1 cellular context compared by ENCODE assay signal in the genomic region with DNA sequence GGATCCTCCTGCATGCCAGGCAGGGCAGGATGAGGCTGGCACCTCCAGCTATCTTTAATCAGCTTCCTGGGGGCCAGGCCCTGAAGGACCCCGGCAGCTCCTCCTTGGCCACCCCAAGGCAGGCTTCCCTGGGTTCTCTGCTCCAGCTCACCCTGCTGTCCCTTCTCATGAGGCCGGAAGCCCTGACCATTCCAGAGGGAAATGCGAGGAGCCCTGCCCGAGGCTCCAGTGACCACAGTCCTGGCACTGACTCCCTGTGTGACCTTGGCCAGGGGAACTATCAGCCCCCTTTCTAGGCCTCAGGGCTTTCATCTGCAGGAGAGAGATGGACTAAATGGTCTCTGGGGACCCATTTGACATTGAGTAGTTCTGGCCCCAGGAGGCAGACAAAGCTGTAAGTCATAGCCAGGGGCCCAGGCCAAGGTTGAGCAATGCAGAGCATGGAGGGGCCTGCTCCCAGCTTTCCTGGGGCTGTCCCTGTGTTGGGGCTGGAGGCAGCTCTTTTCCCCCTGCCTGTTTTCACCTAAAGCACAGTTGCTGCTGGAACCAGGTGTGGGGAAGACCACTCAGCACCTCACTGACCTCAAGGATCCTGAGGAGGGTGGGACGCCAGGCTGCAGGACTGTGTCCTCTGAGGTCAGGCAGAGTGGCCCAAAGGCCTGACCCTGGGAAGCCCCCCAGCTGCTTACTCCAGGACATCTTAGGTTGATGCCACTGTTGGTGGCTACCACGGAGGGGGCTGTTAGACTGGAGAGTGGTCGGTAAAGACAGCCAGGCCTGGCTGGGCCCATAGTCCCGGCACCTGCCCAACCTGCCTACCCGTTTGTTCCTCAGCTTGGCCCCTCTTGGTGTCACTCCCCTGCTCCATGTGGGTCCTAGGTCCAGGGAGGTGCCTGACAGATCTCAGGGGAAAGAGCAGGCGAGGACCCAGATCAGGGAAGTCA.
A peak's percentile ranks its signal among the peaks of the same experiment; 100 is the strongest.
TF ChIP-seq lines count a peak whose summit lies in the region.

No MANE protein-coding gene starts in this region.

TF ChIP-seq in HepG2, 621 proteins besides CTCF, POLR2A, EP300 and RAD21 (continued from another document and continues in another):
- TF ChIP-seq NR2F2 (IDR thresholded peaks at IDR 0.05; ENCODE audit: borderline replicate concordance, low read depth), result peak; percentile 79; the same call in 1 of the 2 replicates
- TF ChIP-seq, protein P1, sequence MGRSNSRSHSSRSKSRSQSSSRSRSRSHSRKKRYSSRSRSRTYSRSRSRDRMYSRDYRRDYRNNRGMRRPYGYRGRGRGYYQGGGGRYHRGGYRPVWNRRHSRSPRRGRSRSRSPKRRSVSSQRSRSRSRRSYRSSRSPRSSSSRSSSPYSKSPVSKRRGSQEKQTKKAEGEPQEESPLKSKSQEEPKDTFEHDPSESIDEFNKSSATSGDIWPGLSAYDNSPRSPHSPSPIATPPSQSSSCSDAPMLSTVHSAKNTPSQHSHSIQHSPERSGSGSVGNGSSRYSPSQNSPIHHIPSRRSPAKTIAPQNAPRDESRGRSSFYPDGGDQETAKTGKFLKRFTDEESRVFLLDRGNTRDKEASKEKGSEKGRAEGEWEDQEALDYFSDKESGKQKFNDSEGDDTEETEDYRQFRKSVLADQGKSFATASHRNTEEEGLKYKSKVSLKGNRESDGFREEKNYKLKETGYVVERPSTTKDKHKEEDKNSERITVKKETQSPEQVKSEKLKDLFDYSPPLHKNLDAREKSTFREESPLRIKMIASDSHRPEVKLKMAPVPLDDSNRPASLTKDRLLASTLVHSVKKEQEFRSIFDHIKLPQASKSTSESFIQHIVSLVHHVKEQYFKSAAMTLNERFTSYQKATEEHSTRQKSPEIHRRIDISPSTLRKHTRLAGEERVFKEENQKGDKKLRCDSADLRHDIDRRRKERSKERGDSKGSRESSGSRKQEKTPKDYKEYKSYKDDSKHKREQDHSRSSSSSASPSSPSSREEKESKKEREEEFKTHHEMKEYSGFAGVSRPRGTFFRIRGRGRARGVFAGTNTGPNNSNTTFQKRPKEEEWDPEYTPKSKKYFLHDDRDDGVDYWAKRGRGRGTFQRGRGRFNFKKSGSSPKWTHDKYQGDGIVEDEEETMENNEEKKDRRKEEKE (IDR thresholded peaks at IDR 0.05), result no peak
- 0 out of 2 replicates have a peak, but pooled peaks have one; percentile 29 for TF ChIP-seq TAF1 (CRISPR knock-in tag; IDR thresholded peaks at IDR 0.05)
- TF ChIP-seq MXD4 (CRISPR knock-in tag; IDR thresholded peaks at IDR 0.05), result peak; percentile 44; the same call in 1 of the 2 replicates
- TF ChIP-seq SOX6 (IDR thresholded peaks at IDR 0.05), result no peak
- TF ChIP-seq SOX6 (CRISPR knock-in tag; IDR thresholded peaks at IDR 0.05), result peak; percentile 95
- TF ChIP-seq HHEX (CRISPR knock-in tag; IDR thresholded peaks at IDR 0.05), result peak; percentile 72
- TF ChIP-seq, protein P2, sequence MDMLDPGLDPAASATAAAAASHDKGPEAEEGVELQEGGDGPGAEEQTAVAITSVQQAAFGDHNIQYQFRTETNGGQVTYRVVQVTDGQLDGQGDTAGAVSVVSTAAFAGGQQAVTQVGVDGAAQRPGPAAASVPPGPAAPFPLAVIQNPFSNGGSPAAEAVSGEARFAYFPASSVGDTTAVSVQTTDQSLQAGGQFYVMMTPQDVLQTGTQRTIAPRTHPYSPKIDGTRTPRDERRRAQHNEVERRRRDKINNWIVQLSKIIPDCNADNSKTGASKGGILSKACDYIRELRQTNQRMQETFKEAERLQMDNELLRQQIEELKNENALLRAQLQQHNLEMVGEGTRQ (IDR thresholded peaks at IDR 0.05; ENCODE audit: low read depth, low read length), result no peak
- TF ChIP-seq, protein P2 (CRISPR knock-in tag; IDR thresholded peaks at IDR 0.05; ENCODE audit: borderline replicate concordance), result peak; percentile 28; the same call in 1 of the 2 replicates
- peak; percentile 88; the same call in 1 of the 2 replicates for TF ChIP-seq MIER3 (CRISPR knock-in tag; IDR thresholded peaks at IDR 0.05; ENCODE audit: borderline replicate concordance)
- TF ChIP-seq ZNF761 (CRISPR knock-in tag; conservative IDR thresholded peaks at IDR 0.05), result peak; percentile 60; the same call in 1 of the 2 replicates
- TF ChIP-seq HMGA1 (CRISPR knock-in tag; conservative IDR thresholded peaks at IDR 0.05), result no peak
- TF ChIP-seq, protein P3, sequence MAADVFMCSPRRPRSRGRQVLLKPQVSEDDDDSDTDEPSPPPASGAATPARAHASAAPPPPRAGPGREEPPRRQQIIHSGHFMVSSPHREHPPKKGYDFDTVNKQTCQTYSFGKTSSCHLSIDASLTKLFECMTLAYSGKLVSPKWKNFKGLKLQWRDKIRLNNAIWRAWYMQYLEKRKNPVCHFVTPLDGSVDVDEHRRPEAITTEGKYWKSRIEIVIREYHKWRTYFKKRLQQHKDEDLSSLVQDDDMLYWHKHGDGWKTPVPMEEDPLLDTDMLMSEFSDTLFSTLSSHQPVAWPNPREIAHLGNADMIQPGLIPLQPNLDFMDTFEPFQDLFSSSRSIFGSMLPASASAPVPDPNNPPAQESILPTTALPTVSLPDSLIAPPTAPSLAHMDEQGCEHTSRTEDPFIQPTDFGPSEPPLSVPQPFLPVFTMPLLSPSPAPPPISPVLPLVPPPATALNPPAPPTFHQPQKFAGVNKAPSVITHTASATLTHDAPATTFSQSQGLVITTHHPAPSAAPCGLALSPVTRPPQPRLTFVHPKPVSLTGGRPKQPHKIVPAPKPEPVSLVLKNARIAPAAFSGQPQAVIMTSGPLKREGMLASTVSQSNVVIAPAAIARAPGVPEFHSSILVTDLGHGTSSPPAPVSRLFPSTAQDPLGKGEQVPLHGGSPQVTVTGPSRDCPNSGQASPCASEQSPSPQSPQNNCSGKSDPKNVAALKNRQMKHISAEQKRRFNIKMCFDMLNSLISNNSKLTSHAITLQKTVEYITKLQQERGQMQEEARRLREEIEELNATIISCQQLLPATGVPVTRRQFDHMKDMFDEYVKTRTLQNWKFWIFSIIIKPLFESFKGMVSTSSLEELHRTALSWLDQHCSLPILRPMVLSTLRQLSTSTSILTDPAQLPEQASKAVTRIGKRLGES (CRISPR knock-in tag; IDR thresholded peaks at IDR 0.05; ENCODE audit: borderline replicate concordance), result no peak
- TF ChIP-seq CBX2 (IDR thresholded peaks at IDR 0.05; ENCODE audit: low read depth, low read length), result no peak
- TF ChIP-seq CBX2 (CRISPR knock-in tag; IDR thresholded peaks at IDR 0.05; ENCODE audit: low read depth), result peak; percentile 79; the same call in 1 of the 2 replicates
- TF ChIP-seq, protein P4, sequence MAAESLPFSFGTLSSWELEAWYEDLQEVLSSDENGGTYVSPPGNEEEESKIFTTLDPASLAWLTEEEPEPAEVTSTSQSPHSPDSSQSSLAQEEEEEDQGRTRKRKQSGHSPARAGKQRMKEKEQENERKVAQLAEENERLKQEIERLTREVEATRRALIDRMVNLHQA (CRISPR knock-in tag; IDR thresholded peaks at IDR 0.05), result 0 out of 2 replicates have a peak, but pooled peaks have one; percentile 26
- peak; percentile 49; the same call in 1 of the 2 replicates for TF ChIP-seq PHF20 (CRISPR knock-in tag; IDR thresholded peaks at IDR 0.05)
- TF ChIP-seq ZNF737 (CRISPR knock-in tag; IDR thresholded peaks at IDR 0.05; ENCODE audit: borderline replicate concordance), result 0 out of 2 replicates have a peak, but pooled peaks have one; percentile 46
- TF ChIP-seq CBX5 (CRISPR knock-in tag; IDR thresholded peaks at IDR 0.05; ENCODE audit: borderline replicate concordance), result peak; percentile 70; the same call in 1 of the 2 replicates
- no peak for TF ChIP-seq NFIB (CRISPR knock-in tag; IDR thresholded peaks at IDR 0.05; ENCODE audit: borderline replicate concordance)
- TF ChIP-seq, protein P5, sequence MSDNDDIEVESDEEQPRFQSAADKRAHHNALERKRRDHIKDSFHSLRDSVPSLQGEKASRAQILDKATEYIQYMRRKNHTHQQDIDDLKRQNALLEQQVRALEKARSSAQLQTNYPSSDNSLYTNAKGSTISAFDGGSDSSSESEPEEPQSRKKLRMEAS (IDR thresholded peaks at IDR 0.05), result peak; percentile 85
- TF ChIP-seq, protein P6, sequence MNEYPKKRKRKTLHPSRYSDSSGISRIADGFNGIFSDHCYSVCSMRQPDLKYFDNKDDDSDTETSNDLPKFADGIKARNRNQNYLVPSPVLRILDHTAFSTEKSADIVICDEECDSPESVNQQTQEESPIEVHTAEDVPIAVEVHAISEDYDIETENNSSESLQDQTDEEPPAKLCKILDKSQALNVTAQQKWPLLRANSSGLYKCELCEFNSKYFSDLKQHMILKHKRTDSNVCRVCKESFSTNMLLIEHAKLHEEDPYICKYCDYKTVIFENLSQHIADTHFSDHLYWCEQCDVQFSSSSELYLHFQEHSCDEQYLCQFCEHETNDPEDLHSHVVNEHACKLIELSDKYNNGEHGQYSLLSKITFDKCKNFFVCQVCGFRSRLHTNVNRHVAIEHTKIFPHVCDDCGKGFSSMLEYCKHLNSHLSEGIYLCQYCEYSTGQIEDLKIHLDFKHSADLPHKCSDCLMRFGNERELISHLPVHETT (CRISPR knock-in tag; conservative IDR thresholded peaks at IDR 0.05), result 0 out of 2 replicates have a peak, but pooled peaks have one; percentile 48
- TF ChIP-seq FLYWCH1 (CRISPR knock-in tag; IDR thresholded peaks at IDR 0.05), result no peak
- TF ChIP-seq, protein P7, sequence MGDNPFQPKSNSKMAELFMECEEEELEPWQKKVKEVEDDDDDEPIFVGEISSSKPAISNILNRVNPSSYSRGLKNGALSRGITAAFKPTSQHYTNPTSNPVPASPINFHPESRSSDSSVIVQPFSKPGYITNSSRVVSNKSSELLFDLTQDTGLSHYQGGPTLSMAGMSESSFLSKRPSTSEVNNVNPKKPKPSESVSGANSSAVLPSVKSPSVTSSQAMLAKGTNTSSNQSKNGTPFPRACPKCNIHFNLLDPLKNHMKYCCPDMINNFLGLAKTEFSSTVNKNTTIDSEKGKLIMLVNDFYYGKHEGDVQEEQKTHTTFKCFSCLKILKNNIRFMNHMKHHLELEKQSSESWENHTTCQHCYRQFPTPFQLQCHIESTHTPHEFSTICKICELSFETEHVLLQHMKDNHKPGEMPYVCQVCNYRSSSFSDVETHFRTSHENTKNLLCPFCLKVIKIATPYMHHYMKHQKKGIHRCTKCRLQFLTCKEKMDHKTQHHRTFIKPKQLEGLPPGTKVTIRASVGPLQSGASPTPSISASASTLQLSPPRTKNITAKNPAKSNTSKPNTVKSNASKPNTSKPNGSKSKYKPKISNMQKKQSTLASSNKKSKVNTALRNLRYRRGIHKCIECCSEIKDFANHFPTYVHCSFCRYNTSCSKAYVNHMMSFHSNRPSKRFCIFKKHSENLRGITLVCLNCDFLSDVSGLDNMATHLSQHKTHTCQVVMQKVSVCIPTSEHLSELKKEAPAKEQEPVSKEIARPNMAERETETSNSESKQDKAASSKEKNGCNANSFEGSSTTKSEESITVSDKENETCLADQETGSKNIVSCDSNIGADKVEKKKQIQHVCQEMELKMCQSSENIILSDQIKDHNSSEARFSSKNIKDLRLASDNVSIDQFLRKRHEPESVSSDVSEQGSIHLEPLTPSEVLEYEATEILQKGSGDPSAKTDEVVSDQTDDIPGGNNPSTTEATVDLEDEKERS (CRISPR knock-in tag; IDR thresholded peaks at IDR 0.05), result peak; percentile 74
- TF ChIP-seq ZBTB7A (CRISPR knock-in tag; IDR thresholded peaks at IDR 0.05), result peak; percentile 94
- TF ChIP-seq, protein P8, sequence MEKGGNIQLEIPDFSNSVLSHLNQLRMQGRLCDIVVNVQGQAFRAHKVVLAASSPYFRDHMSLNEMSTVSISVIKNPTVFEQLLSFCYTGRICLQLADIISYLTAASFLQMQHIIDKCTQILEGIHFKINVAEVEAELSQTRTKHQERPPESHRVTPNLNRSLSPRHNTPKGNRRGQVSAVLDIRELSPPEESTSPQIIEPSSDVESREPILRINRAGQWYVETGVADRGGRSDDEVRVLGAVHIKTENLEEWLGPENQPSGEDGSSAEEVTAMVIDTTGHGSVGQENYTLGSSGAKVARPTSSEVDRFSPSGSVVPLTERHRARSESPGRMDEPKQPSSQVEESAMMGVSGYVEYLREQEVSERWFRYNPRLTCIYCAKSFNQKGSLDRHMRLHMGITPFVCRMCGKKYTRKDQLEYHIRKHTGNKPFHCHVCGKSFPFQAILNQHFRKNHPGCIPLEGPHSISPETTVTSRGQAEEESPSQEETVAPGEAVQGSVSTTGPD (CRISPR knock-in tag; IDR thresholded peaks at IDR 0.05), result no peak
- no peak for TF ChIP-seq ZNF768 (CRISPR knock-in tag; IDR thresholded peaks at IDR 0.05)
- peak; percentile 84; the same call in 1 of the 2 replicates for TF ChIP-seq GZF1 (CRISPR knock-in tag; IDR thresholded peaks at IDR 0.05)
- TF ChIP-seq, protein P9, sequence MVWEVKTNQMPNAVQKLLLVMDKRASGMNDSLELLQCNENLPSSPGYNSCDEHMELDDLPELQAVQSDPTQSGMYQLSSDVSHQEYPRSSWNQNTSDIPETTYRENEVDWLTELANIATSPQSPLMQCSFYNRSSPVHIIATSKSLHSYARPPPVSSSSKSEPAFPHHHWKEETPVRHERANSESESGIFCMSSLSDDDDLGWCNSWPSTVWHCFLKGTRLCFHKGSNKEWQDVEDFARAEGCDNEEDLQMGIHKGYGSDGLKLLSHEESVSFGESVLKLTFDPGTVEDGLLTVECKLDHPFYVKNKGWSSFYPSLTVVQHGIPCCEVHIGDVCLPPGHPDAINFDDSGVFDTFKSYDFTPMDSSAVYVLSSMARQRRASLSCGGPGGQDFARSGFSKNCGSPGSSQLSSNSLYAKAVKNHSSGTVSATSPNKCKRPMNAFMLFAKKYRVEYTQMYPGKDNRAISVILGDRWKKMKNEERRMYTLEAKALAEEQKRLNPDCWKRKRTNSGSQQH (CRISPR knock-in tag; IDR thresholded peaks at IDR 0.05; ENCODE audit: low read depth), result no peak
- TF ChIP-seq, protein P10, sequence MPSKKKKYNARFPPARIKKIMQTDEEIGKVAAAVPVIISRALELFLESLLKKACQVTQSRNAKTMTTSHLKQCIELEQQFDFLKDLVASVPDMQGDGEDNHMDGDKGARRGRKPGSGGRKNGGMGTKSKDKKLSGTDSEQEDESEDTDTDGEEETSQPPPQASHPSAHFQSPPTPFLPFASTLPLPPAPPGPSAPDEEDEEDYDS (CRISPR knock-in tag; IDR thresholded peaks at IDR 0.05), result peak; percentile 71; the same call in 1 of the 2 replicates
- TF ChIP-seq FOXA3 (CRISPR knock-in tag; IDR thresholded peaks at IDR 0.05), result peak; percentile 83
- TF ChIP-seq, protein P11, sequence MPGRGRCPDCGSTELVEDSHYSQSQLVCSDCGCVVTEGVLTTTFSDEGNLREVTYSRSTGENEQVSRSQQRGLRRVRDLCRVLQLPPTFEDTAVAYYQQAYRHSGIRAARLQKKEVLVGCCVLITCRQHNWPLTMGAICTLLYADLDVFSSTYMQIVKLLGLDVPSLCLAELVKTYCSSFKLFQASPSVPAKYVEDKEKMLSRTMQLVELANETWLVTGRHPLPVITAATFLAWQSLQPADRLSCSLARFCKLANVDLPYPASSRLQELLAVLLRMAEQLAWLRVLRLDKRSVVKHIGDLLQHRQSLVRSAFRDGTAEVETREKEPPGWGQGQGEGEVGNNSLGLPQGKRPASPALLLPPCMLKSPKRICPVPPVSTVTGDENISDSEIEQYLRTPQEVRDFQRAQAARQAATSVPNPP (CRISPR knock-in tag; IDR thresholded peaks at IDR 0.05), result 0 out of 2 replicates have a peak, but pooled peaks have one; percentile 22
- 0 out of 2 replicates have a peak, but pooled peaks have one; percentile 30 for TF ChIP-seq SRY (CRISPR knock-in tag; IDR thresholded peaks at IDR 0.05)
- TF ChIP-seq MEF2D (CRISPR knock-in tag; IDR thresholded peaks at IDR 0.05), result peak; percentile 83; the same call in 1 of the 2 replicates
- TF ChIP-seq TEAD3 (CRISPR knock-in tag; optimal IDR thresholded peaks at IDR 0.05; ENCODE audit: borderline replicate concordance), result peak; percentile 78
- peak; percentile 59; the same call in 1 of the 2 replicates for TF ChIP-seq ZNF263 (CRISPR knock-in tag; IDR thresholded peaks at IDR 0.05)
- TF ChIP-seq HNRNPUL1 (IDR thresholded peaks at IDR 0.05; ENCODE audit: low read depth, low read length), result no peak
